In the genomic region with DNA sequence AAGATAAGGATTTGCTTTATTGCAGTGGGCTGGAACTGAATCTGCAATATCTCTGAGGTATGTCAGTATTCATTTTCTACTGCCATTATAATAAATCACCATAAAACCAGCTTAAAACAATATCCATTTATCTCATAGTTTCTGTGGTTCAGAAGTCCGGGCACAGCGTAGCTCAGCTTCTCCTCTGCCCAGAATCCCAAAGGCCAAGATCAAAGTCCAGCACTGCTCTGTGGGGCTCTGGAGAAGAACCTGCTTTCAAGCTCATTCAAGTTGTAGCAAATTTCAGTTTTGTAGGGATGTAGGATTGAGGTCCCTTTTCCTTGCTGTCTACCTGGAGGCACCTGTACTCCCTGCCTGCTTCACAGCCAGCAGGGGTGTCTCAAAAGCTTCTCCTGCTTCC, we compare ENCODE assay signal across 34 cellular contexts.
"Had no signal": no experiment of that assay in that cellular context is flagged by ENCODE, and none has a peak within 500 bp of the region (broad histone marks: within the 10 kb centered on the region; RNA-seq: fewer than 3 reads in every experiment).

No MANE protein-coding gene starts in this region.

- H3K4me3 ChIP-seq: MG63 had no signal

- H3K4me2 ChIP-seq: KMS-11 had no signal

- H3K27me3 ChIP-seq: MG63 had no signal

- H3K36me3 ChIP-seq: MG63 had no signal

- DNase-seq: Karpas-422, Kasumi-1, KG1, MG63, MM.1S, MV-4-11, NCI-H1048, NCI-H1092, NCI-H1092 treated with DMSO at 0.1 percent for 48 hours, NCI-H1105, NCI-H1105 treated with DMSO at 0.1 percent for 48 hours, NCI-H1417, NCI-H1417 treated with DMSO at 0.1 percent for 48 hours, NCI-H1436, NCI-H1436 treated with DMSO at 0.1 percent for 48 hours, NCI-H146, NCI-H1694 treated with DMSO at 0.1 percent for 48 hours, NCI-H187, NCI-H187 treated with DMSO at 0.1 percent for 48 hours, NCI-H1930, NCI-H2029, NCI-H2029 treated with DMSO at 0.1 percent for 48 hours, NCI-H2081, NCI-H2107, NCI-H2171, NCI-H2171 treated with DMSO at 0.1 percent for 48 hours, NCI-H2227 treated with DMSO at 0.1 percent for 48 hours, NCI-H226, NCI-H345, NCI-H446, NCI-H446 treated with DMSO at 0.1 percent for 48 hours, NCI-H510A, NCI-H510A treated with DMSO at 0.1 percent for 48 hours had no signal

- H3K27ac ChIP-seq: KMS-11 had no signal

- H3K9ac ChIP-seq: KMS-11 had no signal
